ENCODE assay signal across 29 cellular contexts in genomic region chr14:105867961-105868599, GRCh38.
DNase-seq lines count a peak whose midpoint lies in the region; ATAC-seq and TF ChIP-seq lines count a peak whose summit lies in the region.
"Had no signal": no experiment of that assay in that cellular context is flagged by ENCODE, and none has a peak within 500 bp of the region (broad histone marks: within the 10 kb centered on the region; RNA-seq: fewer than 3 reads in every experiment).

No MANE protein-coding gene starts in this region.

- ATAC-seq in heart left ventricle (no peak), body of pancreas (no peak)
- ATAC-seq: activated CD4-positive, CD25-positive, alpha-beta regulatory T cell treated with anti-CD3 and anti-CD28 coated beads, Interleukin-2, amount 50 U/mL, for 24 hours; naive thymus-derived CD8-positive, alpha-beta T cell had no signal

- H3K9me3 ChIP-seq in heart left ventricle (no peaks in the 10 kb centered on the region), right atrium auricular region (no peaks in the 10 kb centered on the region), body of pancreas (no peaks in the 10 kb centered on the region), ovary (no peaks in the 10 kb centered on the region), uterus (no peaks in the 10 kb centered on the region), neural progenitor cell (ENCODE audit: low read depth) (peaks cover 13% of the 10 kb centered on the region)

- H3K27me3 ChIP-seq in heart left ventricle (peaks cover 0 to 19% (median 0%) of the 10 kb centered on the region in 9 donors), right atrium auricular region (no peaks in the 10 kb centered on the region), body of pancreas (no peaks in the 10 kb centered on the region), ovary (no peaks in the 10 kb centered on the region), uterus (no peaks in the 10 kb centered on the region), neural progenitor cell (no peaks in the 10 kb centered on the region)
- H3K27me3 ChIP-seq: cardiac muscle cell had no signal

- no peak overlapping the region for H3K9ac ChIP-seq in neural progenitor cell

- H3K27ac ChIP-seq in heart left ventricle (no peak overlapping the region), right atrium auricular region (no peak overlapping the region), body of pancreas (no peak overlapping the region), ovary (no peak overlapping the region), uterus (no peak overlapping the region), neural progenitor cell (no peak overlapping the region)
- H3K27ac ChIP-seq: cardiac muscle cell, skin epidermis had no signal

- no peak for TF ChIP-seq EP300 in ovary (IDR thresholded peaks at IDR 0.05)

- peak in 4 of 5 donors; percentile 3 to 41 (median 8) for DNase-seq in heart left ventricle
- no peak for DNase-seq in right atrium auricular region (ENCODE audit: low spot score)
- peak in 3 of 4 donors; percentile 0 to 7 (median 2) for DNase-seq in body of pancreas
- DNase-seq in ovary, result peak; percentile 2 to 15 (median 3)
- DNase-seq in uterus, result peak; percentile 3 to 7
- DNase-seq in GM19240 (ENCODE audit: insufficient read length, low spot score), result no peak
- DNase-seq in HUDEP-2 (lab: John Stamatoyannopoulos, UW; ENCODE audit: unreplicated experiment in 76 of 76), result no peak
- DNase-seq in neural progenitor cell (ENCODE audit: low spot score), result no peak
- DNase-seq: amygdala; dermis blood vessel endothelial cell; GF-D8; HCEC 1CT; Karpas-422; MV-4-11; NCI-H187 treated with DMSO at 0.1 percent for 48 hours; NCI-H2227 treated with DMSO at 0.1 percent for 48 hours; NCI-H748 treated with DMSO at 0.1 percent for 48 hours; SHP77; stimulated activated CD4-positive, alpha-beta T cell treated with anti-CD3 and anti-CD28 coated beads, Interleukin-2, amount 100 ng/mL, for 24 hours; stimulated activated naive CD4-positive, alpha-beta T cell; SW 1271 had no signal

- WGBS in heart left ventricle, 4 donors, result 82 to 87% (median 86%) methylated on average over 29 of the region's 29 CpGs
- 78 to 82% methylated on average over 23 to 29 of the region's 29 CpGs for WGBS in body of pancreas, 2 donors
- WGBS in ovary, 3 donors, result 88 to 90% (median 89%) methylated on average over 25 to 29 of the region's 29 CpGs

- H3K4me1 ChIP-seq in heart left ventricle, result no peaks in the 10 kb centered on the region
- H3K4me1 ChIP-seq in right atrium auricular region, result no peaks in the 10 kb centered on the region
- H3K4me1 ChIP-seq in body of pancreas, result no peaks in the 10 kb centered on the region
- no peaks in the 10 kb centered on the region for H3K4me1 ChIP-seq in ovary (ENCODE audit: insufficient read depth)
- no peaks in the 10 kb centered on the region for H3K4me1 ChIP-seq in uterus
- H3K4me1 ChIP-seq in neural progenitor cell, result no peaks in the 10 kb centered on the region

- no peaks in the 10 kb centered on the region for H3K36me3 Mint-ChIP-seq in neural progenitor cell
- H3K36me3 Mint-ChIP-seq: CD8-positive, alpha-beta memory T cell; naive thymus-derived CD8-positive, alpha-beta T cell had no signal

- H3K4me3 ChIP-seq in heart left ventricle (no peak overlapping the region), right atrium auricular region (no peak overlapping the region), body of pancreas (no peak overlapping the region), ovary (no peak overlapping the region), uterus (no peak overlapping the region), neural progenitor cell (no peak overlapping the region)
- H3K4me3 ChIP-seq: cardiac muscle cell, skin epidermis had no signal

- H3K9me3 Mint-ChIP-seq in neural progenitor cell, result peaks cover 38% of the 10 kb centered on the region
- H3K9me3 Mint-ChIP-seq: activated T-helper 2 cell treated with anti-CD3 and anti-CD28 coated beads, Interferon-gamma antibody, Interleukin-2, Interleukin-4, amounts not matched to agents 10 μg/mL and 5 μg/mL and 100 μg/mL, durations not matched to agents 14 hours and 24 hours and 36 hours; CD8-positive, alpha-beta memory T cell; naive thymus-derived CD8-positive, alpha-beta T cell had no signal

- no peaks in the 10 kb centered on the region for H3K4me1 Mint-ChIP-seq in neural progenitor cell
- H3K4me1 Mint-ChIP-seq: mesothelial cell of epicardium had no signal

- no peak for TF ChIP-seq CTCF in heart left ventricle (IDR thresholded peaks at IDR 0.05)
- TF ChIP-seq CTCF in right atrium auricular region (IDR thresholded peaks at IDR 0.05), result no peak
- no peak for TF ChIP-seq CTCF in body of pancreas (IDR thresholded peaks at IDR 0.05)
- TF ChIP-seq CTCF in ovary (IDR thresholded peaks at IDR 0.05), result no peak
- TF ChIP-seq CTCF in uterus (IDR thresholded peaks at IDR 0.05), result no peak
- no peak for TF ChIP-seq CTCF in neural progenitor cell (IDR thresholded peaks at IDR 0.05)

- H3F3A ChIP-seq in neural progenitor cell (ENCODE audit: low read depth), result no peaks in the 10 kb centered on the region

- no peak for TF ChIP-seq POLR2A in heart left ventricle (IDR thresholded peaks at IDR 0.05)
- TF ChIP-seq POLR2A in body of pancreas (IDR thresholded peaks at IDR 0.05), result no peak
- no peak for TF ChIP-seq POLR2A in ovary (IDR thresholded peaks at IDR 0.05)
- TF ChIP-seq POLR2A in uterus (IDR thresholded peaks at IDR 0.05), result no peak

- no peaks in the 10 kb centered on the region for H4K20me1 ChIP-seq in neural progenitor cell (ENCODE audit: low read depth)

- intact Hi-C loops in heart left ventricle (cut with DNase I), result no loop called here
- intact Hi-C loops in body of pancreas (cut with DNase I), result no loop called here
- intact Hi-C loops in ovary (cut with DNase I), result no loop called here
- intact Hi-C loops in uterus (cut with DNase I; ENCODE audit: low total_unique reads), result no loop called here

- H3K36me3 ChIP-seq in heart left ventricle (no peaks in the 10 kb centered on the region), right atrium auricular region (no peaks in the 10 kb centered on the region), body of pancreas (replicated peaks in 1 of 2; ENCODE audit: insufficient read depth in 1 of 2, low read depth in 2 of 2) (no peaks in the 10 kb centered on the region), ovary (no peaks in the 10 kb centered on the region), uterus (no peaks in the 10 kb centered on the region), neural progenitor cell (no peaks in the 10 kb centered on the region)
- H3K36me3 ChIP-seq: cardiac muscle cell had no signal

- H3K4me2 ChIP-seq in neural progenitor cell, result no peak overlapping the region

- no peaks in the 10 kb centered on the region for H3K79me2 ChIP-seq in neural progenitor cell (ENCODE audit: low read depth)

- H2AFZ ChIP-seq in neural progenitor cell (replicated peaks), result no peak overlapping the region

- H3K4me3 Mint-ChIP-seq in neural progenitor cell, result no peak overlapping the region
- H3K4me3 Mint-ChIP-seq: CD8-positive, alpha-beta memory T cell; mesothelial cell of epicardium had no signal

- H3K27ac Mint-ChIP-seq in neural progenitor cell, result no peak overlapping the region
- H3K27ac Mint-ChIP-seq: activated T-helper 2 cell treated with anti-CD3 and anti-CD28 coated beads, Interferon-gamma antibody, Interleukin-2, Interleukin-4, amounts not matched to agents 10 μg/mL and 5 μg/mL and 100 μg/mL, durations not matched to agents 14 hours and 24 hours and 36 hours; CD8-positive, alpha-beta memory T cell; mesothelial cell of epicardium; progenitor cell of endocrine pancreas had no signal

- peaks cover 2% of the 10 kb centered on the region for H3K27me3 Mint-ChIP-seq in neural progenitor cell (ENCODE audit: insufficient read depth, low read depth)
- H3K27me3 Mint-ChIP-seq: CD8-positive, alpha-beta memory T cell; naive thymus-derived CD8-positive, alpha-beta T cell; progenitor cell of endocrine pancreas had no signal

Comparison
In these comparisons a context has a peak if more than half of its experiments do, and no peak if none do; other contexts are left out.
1. DNase-seq: peak in heart left ventricle (4 of 5), body of pancreas (3 of 4), ovary (5 of 5) and uterus (2 of 2); none in right atrium auricular region (single experiment), GM19240 (single experiment), HUDEP-2 (0 of 76) and neural progenitor cell (single experiment).